8 cellular contexts compared by ENCODE assay signal in genomic region chr4:89110986-89111832, GRCh38. TPM values are rescaled to one million over a fixed set of nuclear protein-coding genes. Genes with fewer than 3 reads are reported as not detected.
DNase-seq lines count a peak whose midpoint lies in the region; ATAC-seq and TF ChIP-seq lines count a peak whose summit lies in the region.

Gene TIGD2 (plus strand): TSS chr4:89111533. CDS start chr4:89112975, 1,442 bp downstream.

- H2AFZ ChIP-seq in KMS-11 (ENCODE audit: low read depth) = peak within 1 kb of the TSS; percentile 97

- H3K9me3 ChIP-seq in Panc1 (ENCODE audit: control insufficient read depth, insufficient read depth, low read depth, low read length) = no peaks in the 10 kb centered on the region

- peak within 1 kb of the TSS; percentile 81 for H3K4me2 ChIP-seq in KMS-11

- no peaks in the 10 kb centered on the region for H3K9me3 Mint-ChIP-seq in natural killer cell treated with Interleukin-12 subunit alpha and Interleukin-12 subunit beta and Interleukin-15 and Interleukin-18, amount 100 ng/mL, for 72 hours

- CTCF ChIA-PET in Panc1 (lab: Charles Lee) = no interaction called here

- ATAC-seq in GM21786 (IDR thresholded peaks at IDR 0.05; ENCODE audit: unreplicated experiment) (peak; percentile 85), Panc1 (peak; percentile 98)
- ATAC-seq in natural killer cell treated with Interleukin-12 subunit alpha and Interleukin-12 subunit beta and Interleukin-15 and Interleukin-18, amount 100 ng/mL, for 72 hours = peak; percentile 98
- ATAC-seq in stimulated activated naive CD8-positive, alpha-beta T cell treated with anti-CD3 and anti-CD28 coated beads, Interleukin-15, Interleukin-2, amounts not matched to agents 100 U/mL and 50 U/mL, for 24 hours = peak; percentile 94

- peak; percentile 83 for DNase-seq in Daoy (ENCODE audit: low read depth)
- peak; percentile 25 for DNase-seq in Panc1 (ENCODE audit: low read depth, low spot score)
- DNase-seq in activated T-helper 1 cell treated with anti-CD3 and anti-CD28 coated beads, Interleukin-2, amount 50 U/mL, for 16 hours (ENCODE audit: low read depth in 1 of 2, low spot score in 1 of 2) = peak; percentile 71 to 84
- peak; percentile 79 for DNase-seq in fibroblast of mammary gland (ENCODE audit: low read depth)
- peak; percentile 93 for DNase-seq in natural killer cell treated with Interleukin-12 subunit alpha and Interleukin-12 subunit beta and Interleukin-15 and Interleukin-18, amount 100 ng/mL, for 72 hours (ENCODE audit: low spot score)
- peak; percentile 89 for DNase-seq in stimulated activated naive CD8-positive, alpha-beta T cell treated with anti-CD3 and anti-CD28 coated beads, Interleukin-15, Interleukin-2, amounts not matched to agents 100 U/mL and 50 U/mL, for 24 hours

- peak within 1 kb of the TSS; percentile 91 for H3K9ac ChIP-seq in KMS-11

- H3K27ac ChIP-seq in KMS-11 (peak within 1 kb of the TSS; percentile 75), Panc1 (ENCODE audit: low read length) (peak within 1 kb of the TSS; percentile 77)

- H3K4me1 Mint-ChIP-seq in natural killer cell treated with Interleukin-12 subunit alpha and Interleukin-12 subunit beta and Interleukin-15 and Interleukin-18, amount 100 ng/mL, for 72 hours (ENCODE audit: low read depth in 2 of 2) = peaks cover 22 to 27% of the 10 kb centered on the region in 2 donors

- peak within 1 kb of the TSS; percentile 86 for H3K4me3 Mint-ChIP-seq in natural killer cell treated with Interleukin-12 subunit alpha and Interleukin-12 subunit beta and Interleukin-15 and Interleukin-18, amount 100 ng/mL, for 72 hours

- H3K4me3 ChIP-seq in KMS-11 (IDR thresholded peaks at IDR 0.05; ENCODE audit: insufficient read depth, low read depth, low read length) (peak within 1 kb of the TSS; percentile 67), Panc1 (ENCODE audit: low read depth in 2 of 2, low read length in 2 of 2) (peak within 1 kb of the TSS; percentile 68 to 71), fibroblast of mammary gland (ENCODE audit: control insufficient read depth, low read depth, low read length) (peak within 1 kb of the TSS; percentile 63)

- peaks cover 11 to 15% of the 10 kb centered on the region in 2 donors for H3K27me3 Mint-ChIP-seq in natural killer cell treated with Interleukin-12 subunit alpha and Interleukin-12 subunit beta and Interleukin-15 and Interleukin-18, amount 100 ng/mL, for 72 hours

- intact Hi-C loops in Panc1 (cut with micrococcal nuclease; ENCODE audit: unreplicated experiment) = no loop called here

- TF ChIP-seq CTCF in KMS-11 (conservative IDR thresholded peaks at IDR 0.05; ENCODE audit: low read depth, low read length) (peak; percentile 84), Panc1 (IDR thresholded peaks at IDR 0.05) (peak; percentile 80), fibroblast of mammary gland (conservative IDR thresholded peaks at IDR 0.05; ENCODE audit: control insufficient read depth, insufficient read depth, low read depth, low read length) (peak; percentile 55)

- peaks cover 16% of the 10 kb centered on the region for H3K4me1 ChIP-seq in KMS-11 (ENCODE audit: low read depth, poor library complexity, severe bottlenecking)
- H3K4me1 ChIP-seq in Panc1 (ENCODE audit: control insufficient read depth, insufficient read depth, low read length) = no peaks in the 10 kb centered on the region

- BruUV-seq in Panc1 (replicated peaks; lab: Mats Ljungman, UMichigan) = no TSS peak

- no peaks in the 10 kb centered on the region for H3K36me3 ChIP-seq in KMS-11 (ENCODE audit: insufficient read depth)
- no peaks in the 10 kb centered on the region for H3K36me3 ChIP-seq in Panc1 (ENCODE audit: control insufficient read depth, insufficient read depth, low read length)

- peaks cover 10% of the 10 kb centered on the region for H3K36me3 Mint-ChIP-seq in natural killer cell treated with Interleukin-12 subunit alpha and Interleukin-12 subunit beta and Interleukin-15 and Interleukin-18, amount 100 ng/mL, for 72 hours

- H3K27me3 ChIP-seq in KMS-11 (ENCODE audit: insufficient read depth, low read depth) (no peaks in the 10 kb centered on the region), Panc1 (ENCODE audit: control insufficient read depth, insufficient read depth, low read length) (no peaks in the 10 kb centered on the region; the same call in 1 of the 2 replicates)

- POLR2A ChIA-PET in Panc1 (lab: Charles Lee) = no interaction called here

- H3K79me2 ChIP-seq in KMS-11 (ENCODE audit: insufficient read depth, low read depth) = peaks cover 16% of the 10 kb centered on the region; the same call in 1 of the 2 replicates

- H4K20me1 ChIP-seq in KMS-11 (ENCODE audit: insufficient read depth) = no peaks in the 10 kb centered on the region

- in situ Hi-C loops in Panc1 (cut with HindIII; ENCODE audit: low pct_unique_long_range_greater_than_20kb, low sequenced_read_pairs) = no loop called here

- peak within 1 kb of the TSS; percentile 73 to 77 for H3K27ac Mint-ChIP-seq in natural killer cell treated with Interleukin-12 subunit alpha and Interleukin-12 subunit beta and Interleukin-15 and Interleukin-18, amount 100 ng/mL, for 72 hours

RNA-seq across cellular contexts. Expression of gene TIGD2, which starts in this region (rescaled TPM):
- total RNA-seq in Daoy (2014; rRNA removed; shearing (Covaris generic)) = 3.2 and 5.0 TPM in 2 replicates
- total RNA-seq in Panc1 (2021; ENCODE audit: unreplicated experiment) = 3.6 TPM
- polyA plus RNA-seq in Panc1 (2012; ENCODE audit: insufficient read length) = 1.1 TPM
- total RNA-seq in natural killer cell treated with Interleukin-12 subunit alpha and Interleukin-12 subunit beta and Interleukin-15 and Interleukin-18, amount 100 ng/mL, for 72 hours = 1 to 10 TPM; 4.9 to 5.7 TPM

Comparison
In these comparisons a context has a peak if more than half of its experiments do, and no peak if none do; other contexts are left out.
1. Peak in every context shown above with its lines: DNase-seq, ATAC-seq, H3K4me3 ChIP-seq and H3K27ac ChIP-seq.
2. DNase-seq: peak in every context shown above with its lines; median percentile 93 in natural killer cell treated with Interleukin-12 subunit alpha and Interleukin-12 subunit beta and Interleukin-15 and Interleukin-18, amount 100 ng/mL, for 72 hours; 89 in stimulated activated naive CD8-positive, alpha-beta T cell treated with anti-CD3 and anti-CD28 coated beads, Interleukin-15, Interleukin-2, amounts not matched to agents 100 U/mL and 50 U/mL, for 24 hours; 83 in Daoy; 79 in fibroblast of mammary gland; 78 in activated T-helper 1 cell treated with anti-CD3 and anti-CD28 coated beads, Interleukin-2, amount 50 U/mL, for 16 hours; 25 in Panc1.